10 cellular contexts compared by ENCODE assay signal in the genomic region with DNA sequence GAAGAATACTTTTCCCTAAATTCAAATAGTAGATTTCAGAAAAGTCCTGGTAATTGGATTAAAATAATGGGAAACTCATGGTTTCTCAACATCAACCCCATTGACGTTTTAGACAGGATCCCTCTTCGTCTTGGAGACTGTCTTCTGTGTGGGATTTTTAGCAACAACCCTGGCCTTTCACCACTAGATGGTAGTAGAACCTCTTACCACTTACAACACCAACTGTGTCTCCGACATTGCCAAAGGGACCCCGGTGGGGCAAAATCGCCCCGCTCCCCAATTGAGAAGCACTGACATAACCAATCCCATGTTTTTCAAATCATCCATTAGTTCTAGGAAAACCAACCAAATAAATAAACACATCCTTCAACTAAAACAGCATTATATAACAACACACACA. TPM values are rescaled to one million over a fixed set of nuclear protein-coding genes. Genes with fewer than 3 reads are reported as not detected.
DNase-seq lines count a peak whose midpoint lies in the region; TF ChIP-seq lines count a peak whose summit lies in the region.
"Had no signal": no experiment of that assay in that cellular context is flagged by ENCODE, and none has a peak within 500 bp of the region (broad histone marks: within the 10 kb centered on the region; RNA-seq: fewer than 3 reads in every experiment).

No MANE protein-coding gene starts in this region.

- H3K9me3 Mint-ChIP-seq in glutamatergic neuron (ENCODE audit: unreplicated experiment), result no peaks in the 10 kb centered on the region
- H3K9me3 Mint-ChIP-seq: naive thymus-derived CD8-positive, alpha-beta T cell had no signal

- H3K36me3 Mint-ChIP-seq in glutamatergic neuron (ENCODE audit: unreplicated experiment), result no peaks in the 10 kb centered on the region
- H3K36me3 Mint-ChIP-seq: naive thymus-derived CD8-positive, alpha-beta T cell had no signal

- H3K27ac Mint-ChIP-seq in glutamatergic neuron (ENCODE audit: unreplicated experiment), result no peak overlapping the region
- H3K27ac Mint-ChIP-seq: naive thymus-derived CD8-positive, alpha-beta T cell had no signal

- H3K4me1 ChIP-seq in uterus, result no peaks in the 10 kb centered on the region
- H3K4me1 ChIP-seq: BLaER1 had no signal

- no peak overlapping the region for H3K4me3 Mint-ChIP-seq in glutamatergic neuron (ENCODE audit: unreplicated experiment)
- H3K4me3 Mint-ChIP-seq: naive thymus-derived CD8-positive, alpha-beta T cell had no signal

- intact Hi-C loops in uterus (cut with DNase I; ENCODE audit: low total_unique reads), result no loop called here

- no peaks in the 10 kb centered on the region for H3K27me3 ChIP-seq in uterus
- H3K27me3 ChIP-seq: BLaER1 had no signal

- DNase-seq in DMS53 (lab: John Stamatoyannopoulos, UW), result peak; percentile 27
- DNase-seq in DMS53 treated with DMSO at 0.1 percent for 48 hours (lab: John Stamatoyannopoulos, UW; ENCODE audit: unreplicated experiment), result no peak
- DNase-seq in HEK293T (ENCODE audit: extremely low spot score), result peak; percentile 33
- peak; percentile 50 for DNase-seq in SK-N-DZ (ENCODE audit: low spot score)
- DNase-seq in glutamatergic neuron, result no peak
- no peak for DNase-seq in uterus
- DNase-seq in NCI-H187 treated with DMSO at 0.1 percent for 48 hours (lab: John Stamatoyannopoulos, UW), result no peak
- DNase-seq in stimulated activated CD4-positive, alpha-beta T cell treated with anti-CD3 and anti-CD28 coated beads, Interleukin-4, amount 100 ng/mL, for 1 hour, result no peak

- H3K4me3 ChIP-seq in uterus, result no peak overlapping the region
- H3K4me3 ChIP-seq: BLaER1 had no signal

- peaks cover 2% of the 10 kb centered on the region for H3K4me1 Mint-ChIP-seq in glutamatergic neuron (ENCODE audit: low read depth, unreplicated experiment)

- no peaks in the 10 kb centered on the region for H3K9me3 ChIP-seq in uterus
- H3K9me3 ChIP-seq: BLaER1 had no signal

- peaks cover 4% of the 10 kb centered on the region for H3K27me3 Mint-ChIP-seq in glutamatergic neuron (ENCODE audit: unreplicated experiment)

- POLR2A ChIA-PET in HEK293T (lab: Yijun Ruan, JAX), result no interaction called here

- no peaks in the 10 kb centered on the region for H3K36me3 ChIP-seq in uterus
- H3K36me3 ChIP-seq: BLaER1 had no signal

- TF ChIP-seq POLR2A in uterus (IDR thresholded peaks at IDR 0.05), result no peak

- TF ChIP-seq CTCF in glutamatergic neuron (IDR thresholded peaks at IDR 0.05; ENCODE audit: partially characterized antibody, unreplicated experiment) (peak; percentile 46), uterus (IDR thresholded peaks at IDR 0.05) (peak; percentile 19 to 40 (median 32))

- no peak overlapping the region for H3K27ac ChIP-seq in uterus
- H3K27ac ChIP-seq: BLaER1 had no signal

- CTCF ChIA-PET in HEK293T (lab: Yijun Ruan, JAX), result no interaction called here

TF ChIP-seq in HEK293T, 16 proteins besides CTCF, POLR2A, EP300 and RAD21:
- TF ChIP-seq, protein P1, sequence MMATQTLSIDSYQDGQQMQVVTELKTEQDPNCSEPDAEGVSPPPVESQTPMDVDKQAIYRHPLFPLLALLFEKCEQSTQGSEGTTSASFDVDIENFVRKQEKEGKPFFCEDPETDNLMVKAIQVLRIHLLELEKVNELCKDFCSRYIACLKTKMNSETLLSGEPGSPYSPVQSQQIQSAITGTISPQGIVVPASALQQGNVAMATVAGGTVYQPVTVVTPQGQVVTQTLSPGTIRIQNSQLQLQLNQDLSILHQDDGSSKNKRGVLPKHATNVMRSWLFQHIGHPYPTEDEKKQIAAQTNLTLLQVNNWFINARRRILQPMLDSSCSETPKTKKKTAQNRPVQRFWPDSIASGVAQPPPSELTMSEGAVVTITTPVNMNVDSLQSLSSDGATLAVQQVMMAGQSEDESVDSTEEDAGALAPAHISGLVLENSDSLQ (IDR thresholded peaks at IDR 0.05), result no peak
- TF ChIP-seq FOXM1 (IDR thresholded peaks at IDR 0.05; ENCODE audit: borderline replicate concordance) (no peak), ZNF384 (IDR thresholded peaks at IDR 0.05) (no peak), ARNT (IDR thresholded peaks at IDR 0.05) (no peak), HDGF (IDR thresholded peaks at IDR 0.05; ENCODE audit: borderline replicate concordance) (no peak), FOXA1 (IDR thresholded peaks at IDR 0.05) (no peak), ELF4 (IDR thresholded peaks at IDR 0.05) (no peak), SUZ12 (IDR thresholded peaks at IDR 0.05) (no peak), BHLHE40 (IDR thresholded peaks at IDR 0.05; ENCODE audit: borderline replicate concordance) (no peak), CTBP1 (IDR thresholded peaks at IDR 0.05; ENCODE audit: borderline replicate concordance) (no peak), SP1 (IDR thresholded peaks at IDR 0.05) (no peak), LEF1 (IDR thresholded peaks at IDR 0.05; ENCODE audit: borderline replicate concordance) (no peak), L3MBTL2 (conservative IDR thresholded peaks at IDR 0.05) (no peak), FOXK2 (IDR thresholded peaks at IDR 0.05) (no peak), TARDBP (IDR thresholded peaks at IDR 0.05) (no peak), NFRKB (IDR thresholded peaks at IDR 0.05) (no peak)

RNA-seq across cellular contexts. Expression of gene ANOS1, which starts 16.9 kb away (rescaled TPM):
- 5.3 and 6.6 TPM in 2 replicates for polyA plus RNA-seq in SK-N-DZ (2014; cell fraction: cytosol; rRNA removed)
- polyA plus RNA-seq in SK-N-DZ (2014; cell fraction: nucleus; rRNA removed), result 5.2 and 8.4 TPM in 2 replicates
- total RNA-seq in glutamatergic neuron (ENCODE audit: unreplicated experiment) (1.0 TPM), uterus (10 to 100 TPM in 1 of 4 donors, 1 to 10 TPM in 1, under 1 TPM in 2; 0.26 to 10.6 (median 1.2) TPM)
- total RNA-seq: naive thymus-derived CD8-positive, alpha-beta T cell had no signal
- polyA plus RNA-seq: naive thymus-derived CD8-positive, alpha-beta T cell had no signal

RNA-seq across cellular contexts. Expression of gene FAM9A, which starts 52.3 kb away (rescaled TPM):
- polyA plus RNA-seq in SK-N-DZ (2014; cell fraction: cytosol; rRNA removed), result not detected in 2 replicates
- not detected in 2 replicates for polyA plus RNA-seq in SK-N-DZ (2014; cell fraction: nucleus; rRNA removed)
- not detected for total RNA-seq in glutamatergic neuron (ENCODE audit: unreplicated experiment)
- total RNA-seq in uterus, result not detected
- total RNA-seq: naive thymus-derived CD8-positive, alpha-beta T cell had no signal
- polyA plus RNA-seq: naive thymus-derived CD8-positive, alpha-beta T cell had no signal

Comparison
In these comparisons a context has a peak if more than half of its experiments do, and no peak if none do; other contexts are left out.
1. DNase-seq: peak in DMS53 (single experiment), HEK293T (single experiment) and SK-N-DZ (single experiment); none in DMS53 treated with DMSO at 0.1 percent for 48 hours (single experiment), glutamatergic neuron (single experiment), uterus (0 of 2), NCI-H187 treated with DMSO at 0.1 percent for 48 hours (single experiment) and stimulated activated CD4-positive, alpha-beta T cell treated with anti-CD3 and anti-CD28 coated beads, Interleukin-4, amount 100 ng/mL, for 1 hour (single experiment).